Comparison of ENCODE assay signal across 9 cellular contexts in the genomic region with DNA sequence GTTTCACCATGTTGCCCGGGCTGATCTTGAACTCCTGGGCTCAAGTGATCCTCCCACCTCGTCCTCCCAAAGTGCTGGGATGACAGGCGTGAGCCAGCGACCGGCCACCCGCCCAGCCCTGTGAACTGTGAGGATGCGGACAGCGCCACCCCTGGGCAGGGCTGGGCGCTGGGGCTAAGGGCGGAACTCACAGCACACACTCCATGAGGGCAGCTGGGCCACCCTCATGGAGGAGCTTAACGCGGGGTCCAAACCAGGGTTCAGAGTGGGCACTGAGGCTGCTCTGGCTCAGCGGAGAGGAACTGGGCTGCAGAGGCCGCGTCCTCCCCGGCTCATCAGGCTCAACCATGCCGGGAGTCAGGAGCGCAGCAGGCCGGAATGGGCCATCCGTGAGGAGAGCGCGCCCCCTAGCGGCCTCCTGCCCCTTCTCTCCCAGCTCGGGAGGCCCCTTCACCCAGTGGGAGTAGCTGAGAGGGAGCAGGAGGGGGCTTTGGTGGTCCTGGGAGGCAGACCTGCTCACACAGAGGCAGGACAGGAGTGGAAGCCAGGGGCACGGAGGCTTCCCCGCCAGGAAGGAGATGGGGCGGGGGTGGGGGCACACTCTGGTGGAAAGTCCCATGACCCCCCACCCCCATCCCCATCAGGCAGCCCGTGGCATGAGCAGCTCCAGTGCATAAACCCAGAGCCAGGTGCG. TPM values are rescaled to one million over a fixed set of nuclear protein-coding genes. Genes with fewer than 3 reads are reported as not detected.
DNase-seq lines count a peak whose midpoint lies in the region; ATAC-seq, FAIRE-seq and TF ChIP-seq lines count a peak whose summit lies in the region.
"Had no signal": no experiment of that assay in that cellular context is flagged by ENCODE, and none has a peak within 500 bp of the region (broad histone marks: within the 10 kb centered on the region; RNA-seq: fewer than 3 reads in every experiment).

No MANE protein-coding gene starts in this region.

- CTCF ChIA-PET in GM10248 (lab: Yijun Ruan, JAX), result interaction anchor here (0.7 to 7.4 kb wide), 41 partner anchors 7 to 432 kb away, joined by 3 to 100 read pairs (median 5); partner anchors contain the start of genes CORO7, DNAAF8, MGRN1 and PAM16

- H2AFZ ChIP-seq in Loucy (ENCODE audit: low read length), result no peak overlapping the region

- H3K27me3 ChIP-seq in Loucy (ENCODE audit: insufficient read depth, low read length, poor library complexity, severe bottlenecking) (no peaks in the 10 kb centered on the region), pancreas (no peaks in the 10 kb centered on the region)

- H3K4me3 ChIP-seq in Loucy (ENCODE audit: low read length, poor library complexity, severe bottlenecking), result no peak overlapping the region
- H3K4me3 ChIP-seq in pancreas, result no peak overlapping the region

- no peaks in the 10 kb centered on the region for H3K4me1 ChIP-seq in Loucy (ENCODE audit: insufficient read depth, low read length, poor library complexity, severe bottlenecking)
- H3K4me1 ChIP-seq in pancreas, result no peaks in the 10 kb centered on the region

- H4K20me1 ChIP-seq in Loucy (ENCODE audit: insufficient read depth, low read length, poor library complexity, severe bottlenecking), result peaks cover 2% of the 10 kb centered on the region

- H3K79me2 ChIP-seq in Loucy (ENCODE audit: insufficient read depth, low read length), result no peaks in the 10 kb centered on the region

- intact Hi-C loops in pancreas (cut with DNase I), result loop anchor here (5.0 to 10.0 kb wide), 3 partner anchors 40 to 198 kb away; no protein-coding TSS in a partner anchor

- H3K9ac ChIP-seq in Loucy (ENCODE audit: low read depth, low read length, poor library complexity, severe bottlenecking), result no peak overlapping the region

- ATAC-seq in pancreas (peak; percentile 90 to 97 (median 96)), HG02571 (IDR thresholded peaks at IDR 0.05; ENCODE audit: unreplicated experiment) (no peak)

- H3K9me2 ChIP-seq in Loucy (replicated peaks; ENCODE audit: low read depth, low read length), result no peaks in the 10 kb centered on the region

- H3K9me3 ChIP-seq in Loucy (ENCODE audit: insufficient read depth, low read depth, low read length) (no peaks in the 10 kb centered on the region), pancreas (no peaks in the 10 kb centered on the region)

- H3K27ac ChIP-seq in pancreas, result no peak overlapping the region

- no peak for FAIRE-seq in pancreas (lab: Jason Lieb, UNC)
- FAIRE-seq in urothelium cell line (lab: Jason Lieb, UNC), result peak; percentile 77
- FAIRE-seq: colon had no signal

- no peaks in the 10 kb centered on the region for H3K36me3 ChIP-seq in Loucy (ENCODE audit: insufficient read depth, low read length)
- H3K36me3 ChIP-seq in pancreas, result peaks cover 0 to 13% (median 0%) of the 10 kb centered on the region in 3 donors

- POLR2A ChIA-PET in GM10248 (lab: Yijun Ruan, JAX), result no interaction called here

- no peaks in the 10 kb centered on the region for H3F3A ChIP-seq in Loucy (ENCODE audit: low read depth)

- WGBS in pancreas, 2 donors, result 19 to 21% methylated on average over 28 to 29 of the region's 29 CpGs

- no peak overlapping the region for H3K4me2 ChIP-seq in Loucy (ENCODE audit: low read depth, low read length, poor library complexity, severe bottlenecking)

- TF ChIP-seq CTCF in GM10248 (IDR thresholded peaks at IDR 0.05; ENCODE audit: control extremely low read depth, extremely low read depth, low read depth, missing control alignments) (peak; percentile 97), Loucy (conservative IDR thresholded peaks at IDR 0.05; ENCODE audit: low read length) (peak; percentile 35), pancreas (IDR thresholded peaks at IDR 0.05) (peak; percentile 84 to 92 (median 90))

- DNase-seq in GM10248 (ENCODE audit: extremely low spot score), result peak; percentile 90
- peak; percentile 67 for DNase-seq in SK-MEL-5 (ENCODE audit: low read depth, low spot score)
- peak; percentile 48 for DNase-seq in activated gamma-delta T cell treated with anti-CD3 and anti-CD28 coated beads, Interleukin-2, amount 50 U/mL, for 16 hours (ENCODE audit: low read depth)
- DNase-seq in globus pallidus (ENCODE audit: low spot score), result peak; percentile 67
- peak; percentile 66 to 98 (median 86) for DNase-seq in pancreas
- DNase-seq in urothelium cell line (ENCODE audit: low spot score), result peak; percentile 90

- in situ Hi-C loops in SK-MEL-5 (cut with HindIII; ENCODE audit: low pct_unique_long_range_greater_than_20kb, low sequenced_read_pairs), result no loop called here

RNA-seq across cellular contexts. Expression of gene CORO7, which starts 13.8 kb away (rescaled TPM):
- 17.4 and 21.1 TPM in 2 replicates for total RNA-seq in SK-MEL-5 (2014; rRNA removed; shearing (Covaris generic))
- polyA plus RNA-seq in SK-MEL-5 (2015; cell fraction: cytosol; rRNA removed), result 26.4 and 29.8 TPM in 2 replicates
- polyA plus RNA-seq in SK-MEL-5 (2015; cell fraction: nucleus; rRNA removed), result 75.5 and 107 TPM in 2 replicates
- total RNA-seq in pancreas, result 10 to 100 TPM in 4 of 6 donors, 1 to 10 TPM in 2; 8.4 to 21.4 (median 14.2) TPM
- polyA plus RNA-seq in pancreas, result 10 to 100 TPM; 26.7 to 29.6 TPM

RNA-seq across cellular contexts. Expression of gene DNAJA3, which starts 23.1 kb away (rescaled TPM):
- total RNA-seq in SK-MEL-5 (2014; rRNA removed; shearing (Covaris generic)), result 93.2 and 102 TPM in 2 replicates
- polyA plus RNA-seq in SK-MEL-5 (2015; cell fraction: cytosol; rRNA removed), result 123 and 141 TPM in 2 replicates
- 142 and 149 TPM in 2 replicates for polyA plus RNA-seq in SK-MEL-5 (2015; cell fraction: nucleus; rRNA removed)
- 10 to 100 TPM; 21.0 to 33.7 (median 21.5) TPM for total RNA-seq in pancreas
- polyA plus RNA-seq in pancreas, result 10 to 100 TPM; 20.3 to 23.0 TPM

RNA-seq across cellular contexts. Expression of gene VASN, which starts 30.9 kb away (rescaled TPM):
- total RNA-seq in SK-MEL-5 (2014; rRNA removed; shearing (Covaris generic)), result 0.03 and 0.35 TPM in 2 replicates
- 0.62 and 0.77 TPM in 2 replicates for polyA plus RNA-seq in SK-MEL-5 (2015; cell fraction: cytosol; rRNA removed)
- polyA plus RNA-seq in SK-MEL-5 (2015; cell fraction: nucleus; rRNA removed), result not detected in 2 replicates
- total RNA-seq in pancreas, result 10 to 100 TPM in 1 of 6 donors, 1 to 10 TPM in 5; 3.1 to 10.1 (median 7.9) TPM
- 10 to 100 TPM in 1 of 2 donors, 1 to 10 TPM in 1; 9.0 to 14.8 TPM for polyA plus RNA-seq in pancreas

RNA-seq across cellular contexts. Expression of gene PAM16, which starts 51.5 kb away (rescaled TPM):
- 49.8 and 57.1 TPM in 2 replicates for total RNA-seq in SK-MEL-5 (2014; rRNA removed; shearing (Covaris generic))
- polyA plus RNA-seq in SK-MEL-5 (2015; cell fraction: cytosol; rRNA removed), result 72.0 and 86.5 TPM in 2 replicates
- 15.1 and 26.4 TPM in 2 replicates for polyA plus RNA-seq in SK-MEL-5 (2015; cell fraction: nucleus; rRNA removed)
- 10 to 100 TPM; 12.2 to 29.6 (median 22.7) TPM for total RNA-seq in pancreas
- polyA plus RNA-seq in pancreas, result 100 to 1,000 TPM in 1 of 2 donors, 10 to 100 TPM in 1; 69.6 to 106 TPM

Comparison
In these comparisons a context has a peak if more than half of its experiments do, and no peak if none do; other contexts are left out.
1. CTCF ChIP-seq: peak in every context shown above with its lines; median percentile 97 in GM10248; 90 in pancreas; 35 in Loucy.